Comparison of ENCODE assay signal across 22 cellular contexts in the genomic region with DNA sequence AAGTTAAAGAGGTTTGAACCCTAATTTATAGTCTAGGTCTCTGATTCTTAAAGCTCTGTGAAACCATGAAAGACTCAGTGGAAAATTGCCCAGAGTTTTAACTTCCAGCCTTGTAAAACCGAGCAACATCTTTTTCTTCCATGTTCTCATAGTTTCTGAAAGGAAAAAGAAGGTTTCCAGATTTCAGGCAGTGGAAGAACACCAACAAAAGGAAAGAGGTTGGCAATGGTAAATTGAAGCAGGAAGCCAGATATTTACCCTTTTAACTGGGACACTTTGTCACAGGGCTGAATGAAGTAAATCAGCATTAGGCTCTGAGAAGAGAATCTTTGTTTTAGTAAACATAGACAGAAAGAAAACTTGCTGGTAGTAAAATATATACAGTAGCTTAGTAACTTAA.
DNase-seq lines count a peak whose midpoint lies in the region; ATAC-seq and TF ChIP-seq lines count a peak whose summit lies in the region.
"Had no signal": no experiment of that assay in that cellular context is flagged by ENCODE, and none has a peak within 500 bp of the region (broad histone marks: within the 10 kb centered on the region; RNA-seq: fewer than 3 reads in every experiment).

No MANE protein-coding gene starts in this region.

- H3K27me3 Mint-ChIP-seq in neural progenitor cell (ENCODE audit: insufficient read depth, low read depth) (no peaks in the 10 kb centered on the region), H9 (ENCODE audit: low read depth) (0 out of 2 replicates have a peak, but pooled peaks cover 1% of the 10 kb centered on the region)
- H3K27me3 Mint-ChIP-seq in activated naive CD8-positive, alpha-beta T cell treated with anti-CD3 and anti-CD28 coated beads, Interleukin-2, amount 50 U/mL, for 24 hours, result no peaks in the 10 kb centered on the region
- H3K27me3 Mint-ChIP-seq: B cell, IgD-negative memory B cell had no signal

- H2AK5ac ChIP-seq in H9 (ENCODE audit: insufficient read length, low read length), result no peak overlapping the region

- H3K79me1 ChIP-seq in H9 (ENCODE audit: insufficient read depth, low read depth, low read length, poor library complexity, severe bottlenecking), result no peaks in the 10 kb centered on the region

- no peak overlapping the region for H3T11ph ChIP-seq in H9 (ENCODE audit: low read length)

- H3K4me1 ChIP-seq in neural progenitor cell, result peaks cover 22% of the 10 kb centered on the region
- no peaks in the 10 kb centered on the region for H3K4me1 ChIP-seq in prostate gland (replicated peaks)
- H3K4me1 ChIP-seq in H9 (ENCODE audit: insufficient read depth, low read length), result no peaks in the 10 kb centered on the region; the same call in 1 of the 2 replicates
- H3K4me1 ChIP-seq: BLaER1 treated with 17β-estradiol and CSF1 and Interleukin-3, amounts not matched to agents 10 nM and 100 nM had no signal

- no peak overlapping the region for H3K56ac ChIP-seq in H9 (ENCODE audit: insufficient read length, low read depth, low read length)

- no peak for TF ChIP-seq POLR2A in prostate gland (IDR thresholded peaks at IDR 0.05)

- H4K5ac ChIP-seq in H9 (ENCODE audit: insufficient read length, low read depth, low read length), result no peak overlapping the region

- H4K91ac ChIP-seq in H9 (ENCODE audit: insufficient read length, low read depth, low read length), result no peak overlapping the region

- H2BK120ac ChIP-seq in H9 (ENCODE audit: low read depth, low read length, poor library complexity, severe bottlenecking), result no peak overlapping the region

- ATAC-seq in activated naive CD8-positive, alpha-beta T cell treated with anti-CD3 and anti-CD28 coated beads, Interleukin-2, amount 50 U/mL, for 24 hours, result no peak
- ATAC-seq: CD8-positive, alpha-beta T cell; HCT116; HepG2 had no signal

- no peak for TF ChIP-seq CTCF in neural progenitor cell (IDR thresholded peaks at IDR 0.05)
- no peak for TF ChIP-seq CTCF in prostate gland (IDR thresholded peaks at IDR 0.05)
- TF ChIP-seq CTCF in H9 (conservative IDR thresholded peaks at IDR 0.05), result no peak

- H3K23ac ChIP-seq in H9 (ENCODE audit: insufficient read length, low read depth, low read length), result no peak overlapping the region

- H3K79me2 ChIP-seq in neural progenitor cell (ENCODE audit: low read depth) (no peaks in the 10 kb centered on the region), H9 (ENCODE audit: insufficient read depth, low read length) (no peaks in the 10 kb centered on the region)

- H2BK5ac ChIP-seq in H9 (ENCODE audit: insufficient read length, low read length), result no peak overlapping the region

- H3K23me2 ChIP-seq in H9 (ENCODE audit: insufficient read length, low read depth, low read length, poor library complexity, severe bottlenecking), result no peaks in the 10 kb centered on the region

- no peak overlapping the region for H4K8ac ChIP-seq in H9 (replicated peaks; ENCODE audit: insufficient read length, low read depth, low read length)

- H3F3A ChIP-seq in neural progenitor cell (ENCODE audit: low read depth), result no peaks in the 10 kb centered on the region

- no peak overlapping the region for H3K18ac ChIP-seq in H9 (ENCODE audit: insufficient read length, low read depth, low read length)

- H3K27me3 ChIP-seq in neural progenitor cell (no peaks in the 10 kb centered on the region), prostate gland (replicated peaks; ENCODE audit: insufficient read depth) (no peaks in the 10 kb centered on the region), H9 (ENCODE audit: insufficient read depth, low read length) (no peaks in the 10 kb centered on the region)
- H3K27me3 ChIP-seq: BLaER1 treated with 17β-estradiol and CSF1 and Interleukin-3, amounts not matched to agents 10 nM and 100 nM had no signal

- H3K36me3 ChIP-seq in neural progenitor cell (no peaks in the 10 kb centered on the region), prostate gland (no peaks in the 10 kb centered on the region)
- H3K36me3 ChIP-seq: BLaER1 treated with 17β-estradiol and CSF1 and Interleukin-3, amounts not matched to agents 10 nM and 100 nM had no signal

- H3K4ac ChIP-seq in H9 (ENCODE audit: low read depth, low read length), result no peak overlapping the region

- H3K9me3 ChIP-seq in neural progenitor cell (ENCODE audit: low read depth), result peaks cover 12% of the 10 kb centered on the region
- no peaks in the 10 kb centered on the region for H3K9me3 ChIP-seq in prostate gland
- no peaks in the 10 kb centered on the region for H3K9me3 ChIP-seq in H9 (ENCODE audit: control insufficient read depth, low read depth, low read length)

- H3K36me3 Mint-ChIP-seq in neural progenitor cell, result no peaks in the 10 kb centered on the region
- no peaks in the 10 kb centered on the region for H3K36me3 Mint-ChIP-seq in activated naive CD8-positive, alpha-beta T cell treated with anti-CD3 and anti-CD28 coated beads, Interleukin-2, amount 50 U/mL, for 24 hours (ENCODE audit: low read depth)
- H3K36me3 Mint-ChIP-seq in H9 (ENCODE audit: insufficient read depth in 1 of 3, low read depth in 3 of 3), result peaks cover 7 to 31% (median 8%) of the 10 kb centered on the region in 3 experiments
- H3K36me3 Mint-ChIP-seq: CD8-positive, alpha-beta T cell; IgD-negative memory B cell had no signal

- H2BK20ac ChIP-seq in H9 (ENCODE audit: low read depth, low read length, poor library complexity, severe bottlenecking), result no peak overlapping the region

- H3K9me3 Mint-ChIP-seq in neural progenitor cell (peaks cover 16% of the 10 kb centered on the region), H9 (peaks cover 13 to 26% of the 10 kb centered on the region in 2 experiments)
- H3K9me3 Mint-ChIP-seq in activated naive CD8-positive, alpha-beta T cell treated with anti-CD3 and anti-CD28 coated beads, Interleukin-2, amount 50 U/mL, for 24 hours, result peaks cover 16% of the 10 kb centered on the region

- H3K27ac ChIP-seq in caudate nucleus (ENCODE audit: low read depth, low read length), result peak overlapping the region; percentile 90
- H3K27ac ChIP-seq in neural progenitor cell, result peak overlapping the region; percentile 56
- H3K27ac ChIP-seq in prostate gland, result no peak overlapping the region
- no peak overlapping the region for H3K27ac ChIP-seq in H9 (ENCODE audit: insufficient read length, low read depth, low read length)
- H3K27ac ChIP-seq: 22Rv1; BLaER1 treated with 17β-estradiol and CSF1 and Interleukin-3, amounts not matched to agents 10 nM and 100 nM; GM23248 had no signal

- no peak overlapping the region for H2BK12ac ChIP-seq in H9 (ENCODE audit: insufficient read length, low read depth, low read length)

- H3K9ac ChIP-seq in neural progenitor cell (no peak overlapping the region), H9 (ENCODE audit: extremely low read depth, insufficient read length, low read length) (no peak overlapping the region)
- H3K9ac ChIP-seq: BLaER1 treated with 17β-estradiol and CSF1 and Interleukin-3, amounts not matched to agents 10 nM and 100 nM; GM23248 had no signal

- intact Hi-C loops in prostate gland (cut with DNase I), result no loop called here

- no peak overlapping the region for H3K14ac ChIP-seq in H9 (ENCODE audit: insufficient read depth, low read length)

- H3K4me3 ChIP-seq in neural progenitor cell (no peak overlapping the region), prostate gland (no peak overlapping the region)
- H3K4me3 ChIP-seq: BLaER1 treated with 17β-estradiol and CSF1 and Interleukin-3, amounts not matched to agents 10 nM and 100 nM; GM23248 had no signal

- no peak overlapping the region for H2BK15ac ChIP-seq in H9 (ENCODE audit: low read depth, low read length)

- H3K4me2 ChIP-seq in neural progenitor cell (no peak overlapping the region), H9 (ENCODE audit: insufficient read depth, insufficient read length, low read length) (no peak overlapping the region)
- H3K4me2 ChIP-seq: BLaER1 treated with 17β-estradiol and CSF1 and Interleukin-3, amounts not matched to agents 10 nM and 100 nM had no signal

- no peak overlapping the region for H3K4me3 Mint-ChIP-seq in neural progenitor cell
- no peak overlapping the region for H3K4me3 Mint-ChIP-seq in activated naive CD8-positive, alpha-beta T cell treated with anti-CD3 and anti-CD28 coated beads, Interleukin-2, amount 50 U/mL, for 24 hours
- no peak overlapping the region for H3K4me3 Mint-ChIP-seq in H9
- H3K4me3 Mint-ChIP-seq: B cell; CD8-positive, alpha-beta T cell; HFFc6; IgD-negative memory B cell had no signal

- WGBS in prostate gland, result 24% methylated on average over 1 of the region's 1 CpG
- WGBS in H9 (ENCODE audit: extremely low coverage, insufficient read length, low lambda C conversion rate), result no CpG with 5 or more reads among the region's 1 CpG

- DNase-seq in Ammon's horn (ENCODE audit: low spot score), result peak; percentile 35
- DNase-seq in caudate nucleus (lab: John Stamatoyannopoulos, UW), result peak in 1 of 61 donors; percentile 3
- DNase-seq in globus pallidus (ENCODE audit: low spot score), result peak; percentile 62
- DNase-seq in neural progenitor cell (ENCODE audit: low spot score), result no peak
- no peak for DNase-seq in T1000 (lab: John Stamatoyannopoulos, UW)
- no peak for DNase-seq in activated naive CD8-positive, alpha-beta T cell treated with anti-CD3 and anti-CD28 coated beads, Interleukin-2, amount 50 U/mL, for 24 hours
- no peak for DNase-seq in prostate gland (ENCODE audit: low spot score)
- no peak for DNase-seq in H9
- DNase-seq: CD8-positive, alpha-beta T cell; COR-L47; DMS 273 treated with DMSO at 0.1 percent for 48 hours; DMS53; DND-41; EL; GM23248; HFFc6 had no signal

- H4K20me1 ChIP-seq in neural progenitor cell (ENCODE audit: low read depth), result no peaks in the 10 kb centered on the region
- H4K20me1 ChIP-seq in H9 (ENCODE audit: control insufficient read depth, insufficient read depth, insufficient read length), result no peaks in the 10 kb centered on the region
- H4K20me1 ChIP-seq: BLaER1 treated with 17β-estradiol and CSF1 and Interleukin-3, amounts not matched to agents 10 nM and 100 nM had no signal

- H3K4me1 Mint-ChIP-seq in neural progenitor cell (peaks cover 10% of the 10 kb centered on the region), H9 (peaks cover 10 to 12% of the 10 kb centered on the region in 2 experiments)
- no peaks in the 10 kb centered on the region for H3K4me1 Mint-ChIP-seq in activated naive CD8-positive, alpha-beta T cell treated with anti-CD3 and anti-CD28 coated beads, Interleukin-2, amount 50 U/mL, for 24 hours
- H3K4me1 Mint-ChIP-seq: B cell, IgD-negative memory B cell had no signal

- H3K27ac Mint-ChIP-seq in neural progenitor cell (no peak overlapping the region), H9 (no peak overlapping the region)
- H3K27ac Mint-ChIP-seq in activated naive CD8-positive, alpha-beta T cell treated with anti-CD3 and anti-CD28 coated beads, Interleukin-2, amount 50 U/mL, for 24 hours, result no peak overlapping the region
- H3K27ac Mint-ChIP-seq: B cell; CD8-positive, alpha-beta T cell; HFFc6; IgD-negative memory B cell had no signal

- H2AFZ ChIP-seq in neural progenitor cell (replicated peaks), result peak overlapping the region; percentile 97
- H2AFZ ChIP-seq in H9 (ENCODE audit: low read length), result no peak overlapping the region
- H2AFZ ChIP-seq: GM23248 had no signal

Comparison
In these comparisons a context has a peak if more than half of its experiments do, and no peak if none do; other contexts are left out.
1. DNase-seq: peak in Ammon's horn (single experiment) and globus pallidus (single experiment); none in neural progenitor cell (single experiment), T1000 (single experiment), activated naive CD8-positive, alpha-beta T cell treated with anti-CD3 and anti-CD28 coated beads, Interleukin-2, amount 50 U/mL, for 24 hours (single experiment), prostate gland (single experiment) and H9 (single experiment).
2. H3K27ac ChIP-seq: peak in caudate nucleus (single experiment) and neural progenitor cell (single experiment); none in prostate gland (0 of 2) and H9 (single experiment).